In the genomic region with DNA sequence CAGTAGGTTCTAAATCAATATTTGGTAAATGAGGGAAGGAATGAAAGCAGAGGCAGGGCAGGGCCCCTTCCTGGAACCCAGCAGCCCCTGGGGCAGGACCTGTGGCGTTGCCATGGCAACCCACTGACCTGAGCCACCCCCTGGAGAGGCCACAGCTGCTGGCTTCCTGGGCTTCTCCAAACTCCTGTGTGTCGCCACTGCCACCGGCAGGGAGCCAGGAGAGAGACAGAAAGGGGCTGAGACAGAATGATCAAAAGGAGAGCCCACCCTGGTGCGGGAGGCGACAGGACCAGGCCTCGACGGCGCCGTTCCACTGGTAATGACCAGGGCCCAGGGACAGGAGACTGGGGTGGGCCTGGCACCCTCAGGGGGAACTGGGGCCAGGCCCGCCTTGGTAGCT, we compare ENCODE assay signal across 1 cellular context.
TF ChIP-seq lines count a peak whose summit lies in the region.

No MANE protein-coding gene starts in this region.

TF ChIP-seq in H1, 55 proteins besides CTCF, POLR2A, EP300 and RAD21 (continued from another document):
- TF ChIP-seq NANOG (IDR thresholded peaks at IDR 0.05; ENCODE audit: insufficient read depth, low read depth, low read length, poor library complexity, severe bottlenecking): no peak
- TF ChIP-seq CBX8 (IDR thresholded peaks at IDR 0.05; ENCODE audit: borderline replicate concordance, low read depth, low read length): no peak
- no peak for TF ChIP-seq SP2 (IDR thresholded peaks at IDR 0.05; ENCODE audit: low read length)
